ENCODE assay signal across 9 cellular contexts in the genomic region with DNA sequence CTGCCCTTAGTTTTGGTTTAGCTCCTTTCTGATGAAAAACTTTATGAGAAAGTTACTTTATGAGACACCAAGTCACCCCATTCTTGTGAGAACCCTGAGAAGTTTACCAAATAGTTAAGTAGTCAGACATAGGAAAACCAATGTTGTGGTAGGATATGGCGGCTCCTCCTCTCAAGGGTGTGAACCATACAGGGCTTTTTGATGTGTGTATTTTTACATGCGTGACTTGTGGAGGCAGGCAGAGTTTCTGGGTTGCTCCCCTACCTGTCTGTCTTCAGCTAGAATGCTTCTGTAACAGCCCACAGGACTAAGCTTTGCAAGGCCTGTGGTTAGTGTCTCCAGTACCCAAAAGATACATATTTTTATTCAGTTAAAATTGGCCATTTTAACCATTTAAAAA. TPM values are rescaled to one million over a fixed set of nuclear protein-coding genes. Genes with fewer than 3 reads are reported as not detected.
A peak's percentile ranks its signal among the peaks of the same experiment; 100 is the strongest.
DNase-seq lines count a peak whose midpoint lies in the region; ATAC-seq, FAIRE-seq and TF ChIP-seq lines count a peak whose summit lies in the region.
"Had no signal": no experiment of that assay in that cellular context is flagged by ENCODE, and none has a peak within 500 bp of the region (broad histone marks: within the 10 kb centered on the region; RNA-seq: fewer than 3 reads in every experiment).

No MANE protein-coding gene starts in this region.

- no peaks in the 10 kb centered on the region for H3K27me3 ChIP-seq in PC-9 (ENCODE audit: insufficient read depth, low read depth)

- POLR2A ChIA-PET in activated CD8-positive, alpha-beta T cell treated with anti-CD3 and anti-CD28 coated beads for 36 hours (lab: Charles Lee), result interaction anchor here (0.6 to 6.2 kb wide), 12 partner anchors 11 to 215 kb away, joined by 3 to 91 read pairs (median 3); a partner anchor contains a TSS
- POLR2A ChIA-PET in GM10248 (lab: Yijun Ruan, JAX) (no interaction called here), PC-9 (lab: Charles Lee; ENCODE audit: unreplicated experiment) (no interaction called here)

- no TSS peak for BruUV-seq in PC-9 (replicated peaks; lab: Mats Ljungman, UMichigan)

- H4K20me1 ChIP-seq in PC-9 (ENCODE audit: insufficient read depth), result peaks cover 96% of the 10 kb centered on the region

- H3K36me3 ChIP-seq in PC-9 (ENCODE audit: low read depth), result peaks cover 12% of the 10 kb centered on the region; the same call in 1 of the 2 replicates

- H2AFZ ChIP-seq in PC-9, result no peak overlapping the region

- no peak overlapping the region for H3K4me2 ChIP-seq in PC-9

- CTCF ChIA-PET in activated CD8-positive, alpha-beta T cell treated with anti-CD3 and anti-CD28 coated beads for 36 hours (lab: Charles Lee), result interaction anchor here (0.8 to 3.6 kb wide), 9 partner anchors 9 to 169 kb away, joined by 3 to 31 read pairs (median 4); a partner anchor contains a TSS
- CTCF ChIA-PET in GM10248 (lab: Yijun Ruan, JAX), result interaction anchor here (1.1 to 1.9 kb wide), 7 partner anchors 11 to 218 kb away, joined by 3 to 5 read pairs (median 4); no protein-coding TSS in a partner anchor
- CTCF ChIA-PET in PC-9 (lab: Charles Lee), result no interaction called here

- no peaks in the 10 kb centered on the region for H3K9me3 ChIP-seq in PC-9 (ENCODE audit: insufficient read depth, low read depth)

- no peaks in the 10 kb centered on the region for H3K27me3 Mint-ChIP-seq in activated CD8-positive, alpha-beta T cell treated with anti-CD3 and anti-CD28 coated beads for 36 hours

- no peaks in the 10 kb centered on the region for H3K9me2 ChIP-seq in PC-9 (ENCODE audit: insufficient read depth)

- no peak overlapping the region for H3K27ac ChIP-seq in PC-9
- H3K27ac ChIP-seq: epithelial cell of prostate had no signal

- no peaks in the 10 kb centered on the region; the same call in none of the 2 replicates for H3F3A ChIP-seq in PC-9 (ENCODE audit: insufficient read depth, low read depth)

- intact Hi-C loops in activated CD8-positive, alpha-beta T cell treated with anti-CD3 and anti-CD28 coated beads for 36 hours (cut with micrococcal nuclease), result loop anchor here (5.0 kb wide), 1 partner anchor 38 kb away; a partner anchor contains a TSS
- intact Hi-C loops in left colon (cut with DNase I, micrococcal nuclease) (no loop called here), PC-9 (cut with micrococcal nuclease; ENCODE audit: unreplicated experiment) (no loop called here)

- TF ChIP-seq CTCF in GM12865 (IDR thresholded peaks at IDR 0.05; ENCODE audit: insufficient read depth, low read depth, low read length, missing control alignments), result no peak
- no peak for TF ChIP-seq CTCF in activated CD8-positive, alpha-beta T cell treated with anti-CD3 and anti-CD28 coated beads for 36 hours (IDR thresholded peaks at IDR 0.05)
- no peak for TF ChIP-seq CTCF in GM10248 (IDR thresholded peaks at IDR 0.05; ENCODE audit: control extremely low read depth, extremely low read depth, low read depth, missing control alignments)
- TF ChIP-seq CTCF in PC-9 (conservative IDR thresholded peaks at IDR 0.05), result no peak

- H3K4me3 ChIP-seq in GM12865 (ENCODE audit: low read depth, low read length), result no peak overlapping the region
- H3K4me3 ChIP-seq in PC-9, result no peak overlapping the region

- no peak for FAIRE-seq in HTR-8/SVneo (lab: Jason Lieb, UNC)

- peaks cover 98% of the 10 kb centered on the region for H3K79me2 ChIP-seq in PC-9 (ENCODE audit: low read depth)

- no peaks in the 10 kb centered on the region for H3K4me1 ChIP-seq in PC-9 (replicated peaks; ENCODE audit: insufficient read depth)

- H3K9me3 Mint-ChIP-seq in activated CD8-positive, alpha-beta T cell treated with anti-CD3 and anti-CD28 coated beads for 36 hours, result peaks cover 3% of the 10 kb centered on the region

- peaks cover 94% of the 10 kb centered on the region for H3K4me1 Mint-ChIP-seq in activated CD8-positive, alpha-beta T cell treated with anti-CD3 and anti-CD28 coated beads for 36 hours (ENCODE audit: low read depth)

- peak; percentile 58 for ATAC-seq in HG02973 (IDR thresholded peaks at IDR 0.05; ENCODE audit: unreplicated experiment)
- peak; percentile 60 for ATAC-seq in activated CD8-positive, alpha-beta T cell treated with anti-CD3 and anti-CD28 coated beads for 36 hours
- ATAC-seq in left colon, result peak; percentile 25

- H3K27ac Mint-ChIP-seq in activated CD8-positive, alpha-beta T cell treated with anti-CD3 and anti-CD28 coated beads for 36 hours, result peak overlapping the region; percentile 85

- peaks cover 30% of the 10 kb centered on the region for H3K36me3 Mint-ChIP-seq in activated CD8-positive, alpha-beta T cell treated with anti-CD3 and anti-CD28 coated beads for 36 hours (ENCODE audit: low read depth)

- peak overlapping the region; percentile 71 for H3K4me3 Mint-ChIP-seq in activated CD8-positive, alpha-beta T cell treated with anti-CD3 and anti-CD28 coated beads for 36 hours

- peak; percentile 54 for DNase-seq in GM12865 (ENCODE audit: low read depth)
- DNase-seq in activated CD8-positive, alpha-beta T cell treated with anti-CD3 and anti-CD28 coated beads for 36 hours, result peak; percentile 76
- DNase-seq in left colon, result no peak
- DNase-seq in HTR-8/SVneo (ENCODE audit: insufficient read length, low spot score), result no peak
- no peak for DNase-seq in GM10248 (ENCODE audit: extremely low spot score)
- DNase-seq in amygdala (lab: John Stamatoyannopoulos, UW), result no peak
- DNase-seq in PC-9, result no peak

RNA-seq across cellular contexts. Expression of a gene that starts 18.3 kb away (rescaled TPM):
- total RNA-seq in activated CD8-positive, alpha-beta T cell treated with anti-CD3 and anti-CD28 coated beads for 36 hours, result 10 to 100 TPM; 63.7 to 68.4 TPM
- total RNA-seq in left colon (10 to 100 TPM; 63.7 to 75.5 TPM), PC-9 (2021) (80.3 and 82.2 TPM in 2 replicates)

RNA-seq across cellular contexts. Expression of a gene that starts 39.2 kb away (rescaled TPM):
- 10 to 100 TPM; 11.4 to 11.6 TPM for total RNA-seq in activated CD8-positive, alpha-beta T cell treated with anti-CD3 and anti-CD28 coated beads for 36 hours
- total RNA-seq in left colon (under 1 TPM in 1 of 2 donors, not detected in 1; 0.59 TPM), PC-9 (2021) (not detected in 2 replicates)

Comparison
In these comparisons a context has a peak if more than half of its experiments do, and no peak if none do; other contexts are left out.
1. DNase-seq: peak in GM12865 (single experiment) and activated CD8-positive, alpha-beta T cell treated with anti-CD3 and anti-CD28 coated beads for 36 hours (single experiment); none in left colon (0 of 2), HTR-8/SVneo (single experiment), GM10248 (single experiment), amygdala (0 of 56) and PC-9 (0 of 2).
2. RNA of a gene that starts 39.2 kb away (total RNA-seq): 11.4 to 11.6 TPM in activated CD8-positive, alpha-beta T cell treated with anti-CD3 and anti-CD28 coated beads for 36 hours; 0.59 TPM in left colon and not detected in PC-9; every median in the first group is over 4 times any median in the second.
3. Peak in every context shown above with its lines, with median percentiles within 50 percentile points of each other: ATAC-seq.